9 cellular contexts compared by ENCODE assay signal in the genomic region with DNA sequence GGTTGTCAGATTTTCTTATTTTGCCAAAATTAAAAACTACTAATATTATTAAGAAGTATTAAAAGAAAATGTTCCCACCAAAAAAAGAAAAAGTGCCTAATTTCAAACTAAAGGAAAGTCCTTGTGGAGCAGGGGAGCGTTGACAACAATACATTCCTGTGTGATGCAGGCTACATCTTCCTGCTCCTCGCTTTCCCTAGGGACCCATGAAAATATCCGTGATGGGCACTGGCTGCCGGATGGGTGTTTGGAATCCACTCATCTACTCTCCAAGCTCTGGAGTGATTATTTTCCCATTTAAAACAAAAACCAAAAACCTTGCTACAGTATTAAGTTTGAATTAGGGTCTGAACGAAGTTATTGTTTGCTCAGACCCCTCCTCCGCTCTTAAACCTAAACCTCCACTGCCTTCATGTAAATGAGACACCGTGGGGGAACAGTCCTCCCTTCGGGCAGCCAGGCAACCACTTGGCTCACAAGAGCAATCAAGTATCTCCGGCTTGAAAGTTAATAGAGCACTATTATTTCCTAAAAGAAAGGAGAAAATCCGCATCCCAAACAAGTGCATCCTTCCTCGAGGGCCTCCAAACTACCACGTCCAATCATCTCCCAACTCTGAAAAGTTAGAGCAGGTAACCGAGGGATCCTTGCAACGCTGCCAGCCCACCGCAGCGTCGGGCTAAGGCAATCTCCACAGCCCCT. TPM values are rescaled to one million over a fixed set of nuclear protein-coding genes. Genes with fewer than 3 reads are reported as not detected.
DNase-seq lines count a peak whose midpoint lies in the region; ATAC-seq, FAIRE-seq and TF ChIP-seq lines count a peak whose summit lies in the region.
"Had no signal": no experiment of that assay in that cellular context is flagged by ENCODE, and none has a peak within 500 bp of the region (broad histone marks: within the 10 kb centered on the region; RNA-seq: fewer than 3 reads in every experiment).

No MANE protein-coding gene starts in this region.

- in situ Hi-C loops in GM12878 (cut with MboI) (no loop called here), transverse colon (cut with MboI; ENCODE audit: low pct_ligation_motif_present in 1 of 4, low pct_unique_long_range_greater_than_20kb in 1 of 4, low sequenced_read_pairs in 3 of 4) (no loop called here)

- peaks cover 0 to 15% (median 0%) of the 10 kb centered on the region in 9 donors for H3K27me3 ChIP-seq in heart left ventricle
- peaks cover 0 to 4% of the 10 kb centered on the region in 2 experiments; a peak in 3 of 4 replicates for H3K27me3 ChIP-seq in GM12878 (replicated peaks in 1 of 2; ENCODE audit: control insufficient read depth in 2 of 2, insufficient read depth in 2 of 2, low read length in 1 of 2)
- no peaks in the 10 kb centered on the region for H3K27me3 ChIP-seq in transverse colon

- TF ChIP-seq POLR2A in heart left ventricle (IDR thresholded peaks at IDR 0.05), result no peak
- TF ChIP-seq POLR2A in GM12878 (IDR thresholded peaks at IDR 0.05; ENCODE audit: low read depth, low read length), result no peak
- TF ChIP-seq POLR2A in lower leg skin (IDR thresholded peaks at IDR 0.05), result no peak
- no peak for TF ChIP-seq POLR2A in transverse colon (IDR thresholded peaks at IDR 0.05)

- SMC1A ChIA-PET in GM12878 (lab: Charles Lee; ENCODE audit: uncharacterized antibody, unreplicated experiment), result interaction anchor here (1.1 to 1.5 kb wide), 6 partner anchors 9 to 124 kb away, joined by 3 to 5 read pairs (median 3); no protein-coding TSS in a partner anchor

- H3K36me3 ChIP-seq in heart left ventricle, result no peaks in the 10 kb centered on the region
- H3K36me3 ChIP-seq in GM12878 (ENCODE audit: control insufficient read depth in 2 of 2, insufficient read depth in 2 of 2, low read length in 1 of 2), result no peaks in the 10 kb centered on the region
- no peaks in the 10 kb centered on the region for H3K36me3 ChIP-seq in transverse colon

- H3K27ac ChIP-seq in heart left ventricle (peak overlapping the region; percentile 77 to 97 (median 96)), GM12878 (ENCODE audit: control insufficient read depth, insufficient read depth) (no peak overlapping the region), transverse colon (peak overlapping the region; percentile 92 to 96 (median 94))

- H3K4me1 ChIP-seq in heart left ventricle (peaks cover 0 to 53% (median 33%) of the 10 kb centered on the region in 12 donors), GM12878 (ENCODE audit: control insufficient read depth, insufficient read depth, low read length) (no peaks in the 10 kb centered on the region), transverse colon (peaks cover 4 to 28% (median 12%) of the 10 kb centered on the region in 4 donors)

- FAIRE-seq in GM12878 (lab: Jason Lieb, UNC), result no peak
- FAIRE-seq: colon had no signal

- POLR2A ChIA-PET in GM12878 (lab: Charles Lee), result no interaction called here

- ATAC-seq in heart left ventricle (no peak), Right ventricle myocardium inferior (no peak), GM12878 (no peak), HG02610 (IDR thresholded peaks at IDR 0.05; ENCODE audit: unreplicated experiment) (no peak), HG03565 (IDR thresholded peaks at IDR 0.05; ENCODE audit: unreplicated experiment) (no peak)

- peak overlapping the region; percentile 19; the same call in 1 of the 2 replicates for H3K4me2 ChIP-seq in GM12878 (ENCODE audit: control insufficient read depth, insufficient read depth)

- H4K20me1 ChIP-seq in GM12878 (ENCODE audit: control insufficient read depth, insufficient read depth), result no peaks in the 10 kb centered on the region

- WGBS in heart left ventricle, 4 donors, result 17 to 24% (median 22%) methylated on average over 17 of the region's 17 CpGs
- 47% methylated on average over 17 of the region's 17 CpGs for WGBS in GM12878 (ENCODE audit: insufficient coverage, insufficient replicate concordance, low lambda C conversion rate, missing lambda C conversion rate)
- 15 to 17% methylated on average over 17 of the region's 17 CpGs for WGBS in lower leg skin, 2 donors
- WGBS in transverse colon (ENCODE audit: low coverage in 1 of 2), 2 donors, result 36 to 63% methylated on average over 5 to 17 of the region's 17 CpGs

- TF ChIP-seq EP300 in GM12878 (IDR thresholded peaks at IDR 0.05; ENCODE audit: borderline replicate concordance in 1 of 2, control insufficient read depth in 1 of 2, low read depth in 2 of 2, low read length in 2 of 2) (no peak), transverse colon (IDR thresholded peaks at IDR 0.05; ENCODE audit: low read depth) (no peak)

- RAD21 ChIA-PET in GM12878 (lab: Charles Lee; ENCODE audit: unreplicated experiment), result no interaction called here

- DNase-seq in heart left ventricle (no peak), Right ventricle myocardium inferior (ENCODE audit: missing footprints) (no peak), GM12878 (ENCODE audit: low read depth, low spot score) (no peak), lower leg skin (ENCODE audit: low spot score in 2 of 2) (no peak), transverse colon (no peak)
- DNase-seq in activated CD4-positive, CD25-positive, alpha-beta regulatory T cell treated with anti-CD3 and anti-CD28 coated beads, Interleukin-2, amount 50 U/mL, for 72 hours, result no peak

- CTCF ChIA-PET in GM12878 (lab: Yijun Ruan, JAX), result interaction anchor here (0.7 kb wide), 1 partner anchor 824 kb away, joined by 3 read pairs; no protein-coding TSS in a partner anchor

- H2AFZ ChIP-seq in GM12878 (ENCODE audit: control insufficient read depth, low read depth, low read length), result no peak overlapping the region

- H3K4me3 ChIP-seq in heart left ventricle, result peak overlapping the region; percentile 62 to 99 (median 88)
- H3K4me3 ChIP-seq in GM12878, result no peak overlapping the region
- H3K4me3 ChIP-seq in lower leg skin (ENCODE audit: low read depth, poor library complexity, severe bottlenecking), result peak overlapping the region; percentile 80
- peak overlapping the region; percentile 18 to 92 (median 81) for H3K4me3 ChIP-seq in transverse colon

- H3K79me2 ChIP-seq in GM12878 (ENCODE audit: control insufficient read depth, insufficient read depth, low read length), result no peaks in the 10 kb centered on the region

- no peaks in the 10 kb centered on the region for H3K9me3 ChIP-seq in heart left ventricle
- H3K9me3 ChIP-seq in GM12878 (replicated peaks; ENCODE audit: control insufficient read depth, insufficient read depth, low read length), result no peaks in the 10 kb centered on the region
- no peaks in the 10 kb centered on the region for H3K9me3 ChIP-seq in transverse colon

- no peak for TF ChIP-seq RAD21 in GM12878 (IDR thresholded peaks at IDR 0.05; ENCODE audit: insufficient read depth, low read depth, low read length)

- no TSS peak for BruUV-seq in GM12878 (replicated peaks; lab: Mats Ljungman, UMichigan)

- no peak overlapping the region for H3K9ac ChIP-seq in GM12878 (ENCODE audit: control insufficient read depth, insufficient read depth, low read length)

- intact Hi-C loops in heart left ventricle (cut with DNase I), result loop anchor here in 9 of 10 donors (2.0 to 10.0 kb wide), 8 partner anchors 48 to 115 kb away; no protein-coding TSS in a partner anchor
- intact Hi-C loops in Right ventricle myocardium inferior (cut with DNase I), result loop anchor here (2.0 to 5.0 kb wide), 2 partner anchors 48 to 113 kb away; no protein-coding TSS in a partner anchor
- intact Hi-C loops in GM12878 (cut with micrococcal nuclease; ENCODE audit: unreplicated experiment), result loop anchor here (2.0 kb wide), 1 partner anchor 51 kb away; no protein-coding TSS in a partner anchor
- intact Hi-C loops in lower leg skin (cut with DNase I; ENCODE audit: low total_unique reads), result no loop called here
- intact Hi-C loops in transverse colon (cut with DNase I; ENCODE audit: low total_unique reads), result loop anchor here (5.0 kb wide), 1 partner anchor 113 kb away; no protein-coding TSS in a partner anchor

- TF ChIP-seq CTCF in heart left ventricle (IDR thresholded peaks at IDR 0.05) (no peak), GM12878 (IDR thresholded peaks at IDR 0.05 in 2 of 3, conservative IDR thresholded peaks at IDR 0.05 in 1 of 3; ENCODE audit: control insufficient read depth in 2 of 3, extremely low read depth in 1 of 3, insufficient read depth in 1 of 3, low read depth in 3 of 3, low read length in 3 of 3) (no peak), lower leg skin (IDR thresholded peaks at IDR 0.05) (no peak), transverse colon (IDR thresholded peaks at IDR 0.05) (no peak)

RNA-seq across cellular contexts. Expression of gene ITGB5, which starts 1.5 kb away (rescaled TPM):
- total RNA-seq in heart left ventricle, result 100 to 1,000 TPM in 8 of 9 donors, 10 to 100 TPM in 1; 96.3 to 223 (median 118) TPM
- polyA plus RNA-seq in heart left ventricle, result 100 to 1,000 TPM in 1 of 2 donors, 10 to 100 TPM in 1; 23.1 to 159 TPM
- 109 TPM for total RNA-seq in Right ventricle myocardium inferior
- total RNA-seq in GM12878 (2013; cell fraction: nucleolus; rRNA removed), result 1.3 and 2.2 TPM in 2 replicates
- total RNA-seq in GM12878 (2014; rRNA removed), result 0.60 and 0.73 TPM in 2 replicates
- total RNA-seq in GM12878 (2014; rRNA removed; fragmentation: Illumina TruSeq; extraction: Trizol), result 0.31 and 0.32 TPM in 2 replicates
- 1.4 and 2.1 TPM in 2 replicates for total RNA-seq in GM12878 (2021)
- polyA plus RNA-seq in GM12878 (2011; ENCODE audit: low read depth), result 0.10 TPM
- polyA plus RNA-seq in GM12878 (2011; rRNA removed), result 5.6 and 10.0 TPM in 2 replicates
- 8.9 and 10.4 TPM in 2 replicates for polyA plus RNA-seq in GM12878 (2011; cell fraction: cytosol; rRNA removed)
- 7.3 and 9.9 TPM in 2 replicates for polyA plus RNA-seq in GM12878 (2011; cell fraction: nucleus; rRNA removed)
- polyA plus RNA-seq in GM12878 (2012), result 0.64 and 1.6 TPM in 2 replicates
- 0.60 and 1.0 TPM in 2 replicates for polyA plus RNA-seq in GM12878 (2014; fragmentation: Illumina TruSeq; extraction: Trizol)
- under 1 TPM; 0.05 to 0.26 TPM for polyA plus RNA-seq in GM12878 (2014; fragmentation: Nextera tagmentation; extraction: Ambion mirVana)
- polyA plus RNA-seq in GM12878 (2014; rRNA removed), result 0.92 and 0.95 TPM in 2 replicates
- not detected for polyA plus RNA-seq in GM12878 (2016; fragmentation: Nextera tagmentation; extraction: Ambion mirVana)
- 13.4 and 17.1 TPM in 2 replicates for polyA minus RNA-seq in GM12878 (2011; rRNA and poly(A)+ RNA removed)
- polyA minus RNA-seq in GM12878 (2011; cell fraction: cytosol; rRNA and poly(A)+ RNA removed), result 5.5 and 12.8 TPM in 2 replicates
- 3.7 and 7.5 TPM in 2 replicates for polyA minus RNA-seq in GM12878 (2011; cell fraction: nucleus; rRNA and poly(A)+ RNA removed)
- total RNA-seq in lower leg skin, result 100 to 1,000 TPM; 210 to 414 (median 286) TPM
- 100 to 1,000 TPM in 2 of 4 donors, 10 to 100 TPM in 2; 62.8 to 572 (median 105) TPM for total RNA-seq in transverse colon

RNA-seq across cellular contexts. Expression of gene MUC13, which starts 48.9 kb away (rescaled TPM):
- under 1 TPM in 1 of 9 donors, not detected in 8; 0.08 TPM for total RNA-seq in heart left ventricle
- polyA plus RNA-seq in heart left ventricle, result under 1 TPM in 1 of 2 donors, not detected in 1; 0.15 TPM
- not detected for total RNA-seq in Right ventricle myocardium inferior
- total RNA-seq in GM12878 (2013; cell fraction: nucleolus; rRNA removed), result 2.5 and 3.0 TPM in 2 replicates
- total RNA-seq in GM12878 (2014; rRNA removed), result 0.49 and 0.68 TPM in 2 replicates
- total RNA-seq in GM12878 (2014; rRNA removed; fragmentation: Illumina TruSeq; extraction: Trizol), result 0.74 and 0.98 TPM in 2 replicates
- total RNA-seq in GM12878 (2021), result 0.80 and 0.92 TPM in 2 replicates
- 0.37 TPM for polyA plus RNA-seq in GM12878 (2011; ENCODE audit: low read depth)
- 58.8 and 60.1 TPM in 2 replicates for polyA plus RNA-seq in GM12878 (2011; rRNA removed)
- 38.4 and 43.1 TPM in 2 replicates for polyA plus RNA-seq in GM12878 (2011; cell fraction: cytosol; rRNA removed)
- 18.9 and 24.7 TPM in 2 replicates for polyA plus RNA-seq in GM12878 (2011; cell fraction: nucleus; rRNA removed)
- 0.69 and 0.96 TPM in 2 replicates for polyA plus RNA-seq in GM12878 (2012)
- polyA plus RNA-seq in GM12878 (2014; fragmentation: Illumina TruSeq; extraction: Trizol), result 1.3 and 1.5 TPM in 2 replicates
- polyA plus RNA-seq in GM12878 (2014; fragmentation: Nextera tagmentation; extraction: Ambion mirVana), result under 1 TPM; 0.43 to 0.47 TPM
- polyA plus RNA-seq in GM12878 (2014; rRNA removed), result 0.65 and 0.85 TPM in 2 replicates
- under 1 TPM; 0.27 to 0.28 TPM for polyA plus RNA-seq in GM12878 (2016; fragmentation: Nextera tagmentation; extraction: Ambion mirVana)
- polyA minus RNA-seq in GM12878 (2011; rRNA and poly(A)+ RNA removed), result 22.9 and 32.0 TPM in 2 replicates
- 13.0 and 16.7 TPM in 2 replicates for polyA minus RNA-seq in GM12878 (2011; cell fraction: cytosol; rRNA and poly(A)+ RNA removed)
- polyA minus RNA-seq in GM12878 (2011; cell fraction: nucleus; rRNA and poly(A)+ RNA removed), result 7.6 and 9.8 TPM in 2 replicates
- total RNA-seq in lower leg skin, result not detected
- 100 to 1,000 TPM in 3 of 4 donors, 10 to 100 TPM in 1; 37.8 to 700 (median 401) TPM for total RNA-seq in transverse colon

Comparison
In these comparisons a context has a peak if more than half of its experiments do, and no peak if none do; other contexts are left out.
1. RNA of gene ITGB5, which starts 1.5 kb away (total RNA-seq): 210 to 414 TPM in lower leg skin, 62.8 to 572 TPM in transverse colon, 96.3 to 223 TPM in heart left ventricle and 109 TPM in Right ventricle myocardium inferior (single experiment); 0.31 to 2.2 TPM in GM12878; every median in the first group is over 10 times any median in the second.
2. RNA of gene MUC13, which starts 48.9 kb away (total RNA-seq): 37.8 to 700 TPM in transverse colon; 0.49 to 3.0 TPM in GM12878, 0.08 TPM in heart left ventricle, not detected in Right ventricle myocardium inferior (single experiment) and not detected in lower leg skin; every median in the first group is over 4 times any median in the second.